Comparison of ENCODE assay signal across 24 cellular contexts in genomic region chr1:2984399-2985061, GRCh38. TPM values are rescaled to one million over a fixed set of nuclear protein-coding genes. Genes with fewer than 3 reads are reported as not detected.
"Had no signal": no experiment of that assay in that cellular context is flagged by ENCODE, and none has a peak within 500 bp of the region (broad histone marks: within the 10 kb centered on the region; RNA-seq: fewer than 3 reads in every experiment).

No MANE protein-coding gene starts in this region.

- H3K27me3 Mint-ChIP-seq: activated naive CD8-positive, alpha-beta T cell had no signal

- DNase-seq: activated CD4-positive, alpha-beta T cell treated with anti-CD3 and anti-CD28 coated beads, Interleukin-2, amount 50 U/mL, for 1 hour; amniotic stem cell; body of pancreas; dermis blood vessel endothelial cell; foreskin melanocyte; mammary epithelial cell; stimulated activated CD4-positive, alpha-beta T cell treated with anti-CD3 and anti-CD28 coated beads, Interleukin-4, amount 100 ng/mL, for 4 hours; stimulated activated CD8-positive, alpha-beta memory T cell treated with anti-CD3 and anti-CD28 coated beads, Interleukin-4, amount 100 ng/mL, for 48 hours; stimulated activated naive CD8-positive, alpha-beta T cell treated with anti-CD3 and anti-CD28 coated beads, Interleukin-15, Interleukin-2, amounts not matched to agents 100 U/mL and 50 U/mL, for 24 hours; T-helper 9 cell had no signal

- H3K27me3 ChIP-seq: body of pancreas, heart left ventricle had no signal

- H3K27ac Mint-ChIP-seq: activated naive CD8-positive, alpha-beta T cell; activated T-helper 1 cell treated with anti-CD3 and anti-CD28 coated beads, Interleukin-12 subunit alpha, Interleukin-12 subunit beta, Interleukin-2, Interleukin-4 antibody, amounts not matched to agents 30 ng/mL and 10 ng/mL and 1 ng/mL, durations not matched to agents 14 hours and 24 hours and 36 hours; naive thymus-derived CD8-positive, alpha-beta T cell; T-cell had no signal

- H3K36me3 Mint-ChIP-seq: activated naive CD8-positive, alpha-beta T cell; naive thymus-derived CD8-positive, alpha-beta T cell; T-cell had no signal

- H3K36me3 ChIP-seq: heart left ventricle, thoracic aorta had no signal

- H3K27ac ChIP-seq: body of pancreas, epithelial cell of prostate, heart left ventricle, SK-N-MC, skin epidermis, thoracic aorta had no signal

- H3K4me3 Mint-ChIP-seq: activated naive CD8-positive, alpha-beta T cell; activated T-helper 1 cell treated with anti-CD3 and anti-CD28 coated beads, Interleukin-12 subunit alpha, Interleukin-12 subunit beta, Interleukin-2, Interleukin-4 antibody, amounts not matched to agents 30 ng/mL and 10 ng/mL and 1 ng/mL, durations not matched to agents 14 hours and 24 hours and 36 hours; naive thymus-derived CD8-positive, alpha-beta T cell; T-cell had no signal

- H3K9me3 ChIP-seq: body of pancreas, heart left ventricle, thoracic aorta had no signal

- H3K4me3 ChIP-seq: body of pancreas, heart left ventricle, SK-N-MC, skin epidermis had no signal

- H3K4me1 Mint-ChIP-seq: T-cell had no signal

- ATAC-seq: activated CD4-positive, CD25-positive, alpha-beta regulatory T cell treated with anti-CD3 and anti-CD28 coated beads, Interleukin-2, amount 50 U/mL, for 24 hours; body of pancreas; heart left ventricle; naive thymus-derived CD8-positive, alpha-beta T cell; stimulated activated naive CD8-positive, alpha-beta T cell treated with anti-CD3 and anti-CD28 coated beads, Interleukin-15, Interleukin-2, amounts not matched to agents 100 U/mL and 50 U/mL, for 24 hours; T-cell had no signal

- H3K9me3 Mint-ChIP-seq: activated T-helper 1 cell treated with anti-CD3 and anti-CD28 coated beads, Interleukin-12 subunit alpha, Interleukin-12 subunit beta, Interleukin-2, Interleukin-4 antibody, amounts not matched to agents 30 ng/mL and 10 ng/mL and 1 ng/mL, durations not matched to agents 14 hours and 24 hours and 36 hours; naive thymus-derived CD8-positive, alpha-beta T cell had no signal

RNA-seq across cellular contexts. Expression of gene ACTRT2, which starts 36.7 kb away (rescaled TPM):
- total RNA-seq: activated CD8-positive, alpha-beta memory T cell treated with anti-CD3 and anti-CD28 coated beads for 36 hours; activated T-helper 1 cell treated with anti-CD3 and anti-CD28 coated beads, Interleukin-12 subunit alpha, Interleukin-12 subunit beta, Interleukin-2, Interleukin-4 antibody, amounts not matched to agents 30 ng/mL and 10 ng/mL and 1 ng/mL, durations not matched to agents 14 hours and 24 hours and 36 hours; body of pancreas; dermis blood vessel endothelial cell; fibroblast of lung; heart left ventricle; mammary epithelial cell; mucosa of gallbladder; naive thymus-derived CD8-positive, alpha-beta T cell; T-cell; thoracic aorta; ureter had no signal
- polyA plus RNA-seq: fibroblast of lung; heart left ventricle; mammary epithelial cell; naive thymus-derived CD8-positive, alpha-beta T cell had no signal
